In the genomic region with DNA sequence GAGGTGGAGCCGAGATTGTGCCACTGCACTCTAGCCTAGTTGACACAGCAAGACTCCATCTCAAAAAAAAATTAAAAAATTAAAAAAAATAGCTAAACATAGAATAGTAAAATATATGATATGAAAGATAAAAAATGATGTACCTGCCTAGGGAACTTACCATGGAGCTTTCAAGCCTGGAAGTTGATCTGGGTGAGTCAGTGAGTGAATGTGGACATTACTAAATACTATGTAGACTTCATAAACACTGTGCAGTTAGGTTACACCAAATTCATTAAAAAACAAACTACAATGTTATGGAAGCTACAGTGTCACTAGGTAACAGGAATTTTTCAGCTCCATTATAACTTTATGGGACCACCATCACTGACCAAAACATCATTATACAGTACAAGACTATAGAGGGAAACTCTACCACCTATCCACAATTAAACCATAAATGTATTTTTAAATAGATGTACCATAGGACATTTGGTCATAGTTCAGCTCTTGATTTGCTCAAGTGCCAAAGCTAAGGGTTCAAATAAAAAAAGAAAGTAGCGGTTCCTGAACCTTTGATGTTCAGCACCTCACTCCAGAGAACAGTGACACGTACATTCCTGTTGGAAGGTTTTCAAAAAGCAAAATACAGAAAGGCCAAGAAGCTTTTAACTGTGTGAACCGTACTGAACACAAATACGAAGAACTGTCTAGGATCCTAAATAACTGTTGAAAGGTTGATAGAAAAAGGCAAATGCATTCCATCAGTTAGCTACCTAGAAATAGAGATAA, we compare ENCODE assay signal across 23 cellular contexts. TPM values are rescaled to one million over a fixed set of nuclear protein-coding genes. Genes with fewer than 3 reads are reported as not detected.
DNase-seq lines count a peak whose midpoint lies in the region; ATAC-seq, FAIRE-seq and TF ChIP-seq lines count a peak whose summit lies in the region.
"Had no signal": no experiment of that assay in that cellular context is flagged by ENCODE, and none has a peak within 500 bp of the region (broad histone marks: within the 10 kb centered on the region; RNA-seq: fewer than 3 reads in every experiment).

No MANE protein-coding gene starts in this region.

- H3K9me3 ChIP-seq in HCT116 (ENCODE audit: control insufficient read depth in 1 of 2, insufficient read depth in 1 of 2, low read depth in 1 of 2, low read length in 2 of 2) (no peaks in the 10 kb centered on the region), tibial artery (no peaks in the 10 kb centered on the region)
- H3K9me3 ChIP-seq: body of pancreas, vagina had no signal

- DNase-seq in HCT116 (ENCODE audit: low read depth, low spot score) (no peak), left colon (no peak), tibial artery (no peak), GM19239 (ENCODE audit: insufficient read length, low spot score) (no peak)
- DNase-seq: activated CD4-positive, alpha-beta memory T cell treated with anti-CD3 and anti-CD28 coated beads for 36 hours; AML-193; body of pancreas; CD8-positive, alpha-beta memory T cell; effector memory CD8-positive, alpha-beta T cell; glutamatergic neuron; midbrain; NCI-H1092; NCI-H2081 treated with DMSO at 0.1 percent for 48 hours; NCI-H524; stimulated activated CD8-positive, alpha-beta memory T cell treated with anti-CD3 and anti-CD28 coated beads, Interleukin-4, amount 100 ng/mL, for 48 hours; T1000 had no signal

- peaks cover 5 to 6% of the 10 kb centered on the region in 2 experiments; a peak in 2 of 4 replicates for H3K36me3 ChIP-seq in HCT116 (ENCODE audit: control insufficient read depth in 1 of 2, insufficient read depth in 2 of 2, low read length in 2 of 2)
- H3K36me3 ChIP-seq in tibial artery: peaks cover 7 to 20% (median 18%) of the 10 kb centered on the region in 3 donors

- H3K9me2 ChIP-seq in HCT116 (ENCODE audit: insufficient read depth): no peaks in the 10 kb centered on the region

- no peak overlapping the region for H2AFZ ChIP-seq in HCT116 (ENCODE audit: low read depth, low read length, poor library complexity, severe bottlenecking)
- H2AFZ ChIP-seq: parathyroid adenoma had no signal

- no peak for TF ChIP-seq RAD21 in HCT116 (IDR thresholded peaks at IDR 0.05; ENCODE audit: low read depth)

- H4K20me1 ChIP-seq in HCT116 (ENCODE audit: insufficient read depth): no peaks in the 10 kb centered on the region; the same call in 1 of the 2 replicates

- RAD21 ChIA-PET in HCT116 (lab: Charles Lee; ENCODE audit: low non-redundant PET in 1 of 2, low total read pairs in 2 of 2, uncharacterized antibody in 2 of 2, unreplicated experiment in 2 of 2): interaction anchor here (0.6 to 2.5 kb wide), 6 partner anchors 36 to 199 kb away, joined by 4 to 17 read pairs (median 8); no protein-coding TSS in a partner anchor

- ATAC-seq in HCT116 (no peak), left colon (peak; percentile 7), HG03139 (IDR thresholded peaks at IDR 0.05; ENCODE audit: unreplicated experiment) (no peak), HG03521 (IDR thresholded peaks at IDR 0.05; ENCODE audit: unreplicated experiment) (no peak)

- H3K4me1 ChIP-seq in HCT116 (ENCODE audit: control insufficient read depth in 1 of 2, insufficient read depth in 2 of 2, low read length in 2 of 2) (peaks cover 27 to 41% of the 10 kb centered on the region in 2 experiments), tibial artery (peaks cover 0 to 26% (median 5%) of the 10 kb centered on the region in 4 donors)

- H3K4me2 ChIP-seq in HCT116 (ENCODE audit: low read length): peak overlapping the region; percentile 60

- CTCF ChIA-PET in HCT116 (lab: Charles Lee): interaction anchor here (0.8 to 6.1 kb wide), 11 partner anchors 11 to 445 kb away, joined by 3 to 105 read pairs (median 6); no protein-coding TSS in a partner anchor

- H3K27ac ChIP-seq in HCT116 (ENCODE audit: low read depth, low read length) (no peak overlapping the region), VCaP (peak overlapping the region; percentile 55), tibial artery (peak overlapping the region; percentile 52 to 58)
- H3K27ac ChIP-seq: parathyroid adenoma had no signal

- H3K9ac ChIP-seq in HCT116 (ENCODE audit: low read length): peak overlapping the region; percentile 40; the same call in 1 of the 2 replicates
- H3K9ac ChIP-seq: parathyroid adenoma had no signal

- intact Hi-C loops in HCT116 (cut with micrococcal nuclease): loop anchor here (1.0 to 2.0 kb wide), 5 partner anchors 81 to 444 kb away; a partner anchor contains a TSS
- intact Hi-C loops in left colon (cut with DNase I, micrococcal nuclease): loop anchor here in 1 of 2 donors (10.0 kb wide), 2 partner anchors 414 to 444 kb away; no protein-coding TSS in a partner anchor
- intact Hi-C loops in tibial artery (cut with DNase I; ENCODE audit: low total_unique reads): loop anchor here (5.0 kb wide), 1 partner anchor 76 kb away; no protein-coding TSS in a partner anchor

- TF ChIP-seq CTCF in HCT116 (IDR thresholded peaks at IDR 0.05 in 2 of 3, conservative IDR thresholded peaks at IDR 0.05 in 1 of 3; ENCODE audit: borderline replicate concordance in 1 of 3, insufficient read depth in 1 of 3, low read depth in 2 of 3, low read length in 2 of 3) (no peak), VCaP (conservative IDR thresholded peaks at IDR 0.05) (no peak), tibial artery (IDR thresholded peaks at IDR 0.05) (no peak)

- H3K27me3 ChIP-seq in HCT116 (ENCODE audit: insufficient read depth, low read length): no peaks in the 10 kb centered on the region
- H3K27me3 ChIP-seq in tibial artery: no peaks in the 10 kb centered on the region
- H3K27me3 ChIP-seq: body of pancreas, vagina had no signal

- POLR2A ChIA-PET in HCT116 (lab: Charles Lee): interaction anchor here (0.5 to 2.8 kb wide), 2 partner anchors 148 to 198 kb away, joined by 3 to 15 read pairs; no protein-coding TSS in a partner anchor

- H3K4me3 ChIP-seq in HCT116 (replicated peaks in 1 of 2; ENCODE audit: low read depth in 1 of 2, low read length in 2 of 2): no peak overlapping the region
- H3K4me3 ChIP-seq in tibial artery: no peak overlapping the region
- H3K4me3 ChIP-seq: body of pancreas, vagina had no signal

- no peak for FAIRE-seq in GM19239 (lab: Jason Lieb, UNC)
- FAIRE-seq: colon had no signal

- no TSS peak for BruUV-seq in HCT116 (replicated peaks; lab: Mats Ljungman, UMichigan)

- no peak for TF ChIP-seq POLR2A in HCT116 (IDR thresholded peaks at IDR 0.05; ENCODE audit: borderline replicate concordance, extremely low read depth, insufficient read depth, insufficient read length)

- peaks cover 39% of the 10 kb centered on the region for H3K79me2 ChIP-seq in HCT116 (ENCODE audit: insufficient read depth, low read length)

TF ChIP-seq in HCT116, 20 proteins besides CTCF, POLR2A, EP300 and RAD21 (continues in another document):
- TF ChIP-seq EZH2 (IDR thresholded peaks at IDR 0.05) (no peak), POLR2AphosphoS5 (IDR thresholded peaks at IDR 0.05; ENCODE audit: low read depth, low read length) (no peak), CBX3 (IDR thresholded peaks at IDR 0.05; ENCODE audit: low read depth) (no peak), SIN3A (IDR thresholded peaks at IDR 0.05; ENCODE audit: low read depth) (no peak), YY1 (IDR thresholded peaks at IDR 0.05; ENCODE audit: extremely low read depth, insufficient replicate concordance, low read depth, low read length) (no peak), SRF (IDR thresholded peaks at IDR 0.05; ENCODE audit: low read depth) (no peak), EGR1 (IDR thresholded peaks at IDR 0.05; ENCODE audit: low read depth) (no peak), ZFX (IDR thresholded peaks at IDR 0.05) (no peak), TCF7L2 (IDR thresholded peaks at IDR 0.05; ENCODE audit: borderline replicate concordance, extremely low read depth, insufficient read depth, insufficient read length) (no peak)
- TF ChIP-seq, protein P1, sequence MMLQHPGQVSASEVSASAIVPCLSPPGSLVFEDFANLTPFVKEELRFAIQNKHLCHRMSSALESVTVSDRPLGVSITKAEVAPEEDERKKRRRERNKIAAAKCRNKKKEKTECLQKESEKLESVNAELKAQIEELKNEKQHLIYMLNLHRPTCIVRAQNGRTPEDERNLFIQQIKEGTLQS (IDR thresholded peaks at IDR 0.05): no peak
- TF ChIP-seq, protein P2, sequence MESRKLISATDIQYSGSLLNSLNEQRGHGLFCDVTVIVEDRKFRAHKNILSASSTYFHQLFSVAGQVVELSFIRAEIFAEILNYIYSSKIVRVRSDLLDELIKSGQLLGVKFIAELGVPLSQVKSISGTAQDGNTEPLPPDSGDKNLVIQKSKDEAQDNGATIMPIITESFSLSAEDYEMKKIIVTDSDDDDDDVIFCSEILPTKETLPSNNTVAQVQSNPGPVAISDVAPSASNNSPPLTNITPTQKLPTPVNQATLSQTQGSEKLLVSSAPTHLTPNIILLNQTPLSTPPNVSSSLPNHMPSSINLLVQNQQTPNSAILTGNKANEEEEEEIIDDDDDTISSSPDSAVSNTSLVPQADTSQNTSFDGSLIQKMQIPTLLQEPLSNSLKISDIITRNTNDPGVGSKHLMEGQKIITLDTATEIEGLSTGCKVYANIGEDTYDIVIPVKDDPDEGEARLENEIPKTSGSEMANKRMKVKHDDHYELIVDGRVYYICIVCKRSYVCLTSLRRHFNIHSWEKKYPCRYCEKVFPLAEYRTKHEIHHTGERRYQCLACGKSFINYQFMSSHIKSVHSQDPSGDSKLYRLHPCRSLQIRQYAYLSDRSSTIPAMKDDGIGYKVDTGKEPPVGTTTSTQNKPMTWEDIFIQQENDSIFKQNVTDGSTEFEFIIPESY (IDR thresholded peaks at IDR 0.05; ENCODE audit: extremely low read depth, insufficient replicate concordance, low read length): no peak

RNA-seq across cellular contexts. Expression of a gene that starts 52.4 kb away (rescaled TPM):
- 0.39 TPM for total RNA-seq in HCT116 (2021; ENCODE audit: unreplicated experiment)
- polyA plus RNA-seq in HCT116 (2012): 0.26 and 0.32 TPM in 2 replicates
- 10 to 100 TPM; 59.4 to 73.5 TPM for total RNA-seq in left colon
- total RNA-seq: body of pancreas; CD8-positive, alpha-beta memory T cell; natural killer cell treated with Interleukin-12 subunit alpha and Interleukin-12 subunit beta and Interleukin-15 and Interleukin-18, amount 100 ng/mL, for 72 hours; vagina had no signal
- polyA plus RNA-seq: CD8-positive, alpha-beta memory T cell had no signal

Comparison
In these comparisons a context has a peak if more than half of its experiments do, and no peak if none do; other contexts are left out.
1. RNA of a gene that starts 52.4 kb away (total RNA-seq): 59.4 to 73.5 TPM in left colon; 0.39 TPM in HCT116 (single experiment); every median in the first group is over 10 times any median in the second.